ENCODE assay signal across 20 cellular contexts in the genomic region with DNA sequence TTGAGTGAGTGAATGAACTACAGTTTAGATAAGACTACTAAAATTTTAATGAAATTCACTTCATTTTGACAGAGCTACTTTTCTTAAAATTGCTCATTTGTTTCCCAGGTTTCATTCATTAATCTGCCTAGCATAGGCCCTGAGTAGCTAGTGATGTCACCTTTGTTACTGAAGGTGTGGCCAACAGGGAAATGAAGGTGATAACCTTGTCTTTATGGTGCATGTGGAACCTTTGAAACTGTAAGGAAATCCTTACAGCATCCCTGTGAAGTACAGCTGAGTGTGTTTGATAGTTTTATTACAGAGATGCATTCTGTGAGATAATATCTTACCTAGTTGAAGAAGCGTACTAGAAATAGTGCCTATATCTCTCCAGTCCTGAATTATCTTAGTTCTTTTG.
DNase-seq lines count a peak whose midpoint lies in the region; ATAC-seq, FAIRE-seq and TF ChIP-seq lines count a peak whose summit lies in the region.
"Had no signal": no experiment of that assay in that cellular context is flagged by ENCODE, and none has a peak within 500 bp of the region (broad histone marks: within the 10 kb centered on the region; RNA-seq: fewer than 3 reads in every experiment).

No MANE protein-coding gene starts in this region.

- H3K4me3 ChIP-seq in right atrium auricular region (no peak overlapping the region), small intestine (ENCODE audit: low read depth in 1 of 2, low read length in 2 of 2) (no peak overlapping the region)
- H3K4me3 ChIP-seq: BLaER1 had no signal

- peaks cover 0 to 76% of the 10 kb centered on the region in 2 donors for H3K4me1 ChIP-seq in right atrium auricular region
- peaks cover 2 to 4% of the 10 kb centered on the region in 2 donors for H3K4me1 ChIP-seq in small intestine (ENCODE audit: control insufficient read depth in 2 of 2, insufficient read depth in 1 of 2, low read depth in 1 of 2, low read length in 1 of 2)

- 37 to 63% (median 50%) methylated on average over 1 of the region's 1 CpG for WGBS in small intestine, 3 donors

- H3K9me3 ChIP-seq in right atrium auricular region (no peaks in the 10 kb centered on the region), small intestine (ENCODE audit: control insufficient read depth, low read depth) (no peaks in the 10 kb centered on the region)
- H3K9me3 ChIP-seq: BLaER1 had no signal

- no peak for ATAC-seq in HG02759 (IDR thresholded peaks at IDR 0.05; ENCODE audit: unreplicated experiment)
- ATAC-seq in GM18517 (IDR thresholded peaks at IDR 0.05; ENCODE audit: unreplicated experiment) = no peak

- H3K27me3 ChIP-seq in right atrium auricular region = no peaks in the 10 kb centered on the region
- H3K27me3 ChIP-seq in small intestine (ENCODE audit: control insufficient read depth in 2 of 2, insufficient read depth in 2 of 2, low read length in 2 of 2) = no peaks in the 10 kb centered on the region
- H3K27me3 ChIP-seq: BLaER1, foreskin keratinocyte had no signal

- DNase-seq in DMS53 (lab: John Stamatoyannopoulos, UW) = peak; percentile 60
- no peak for DNase-seq in DMS53 treated with DMSO at 0.1 percent for 48 hours (lab: John Stamatoyannopoulos, UW; ENCODE audit: unreplicated experiment)
- peak; percentile 21 for DNase-seq in NCI-H69 (lab: John Stamatoyannopoulos, UW)
- no peak for DNase-seq in right atrium auricular region (ENCODE audit: low spot score)
- peak; percentile 90 for DNase-seq in small intestine
- DNase-seq in NCI-H446 treated with DMSO at 0.1 percent for 48 hours (lab: John Stamatoyannopoulos, UW) = no peak
- DNase-seq: activated CD4-positive, alpha-beta T cell treated with anti-CD3 and anti-CD28 coated beads, Interleukin-2, amount 10 ng/mL, durations not matched to agents 7 days and 5 days; activated CD8-positive, alpha-beta memory T cell treated with anti-CD3 and anti-CD28 coated beads, Interleukin-2, amount 50 U/mL, for 48 hours; activated gamma-delta T cell; cerebellar nuclear complex; foreskin keratinocyte; Kasumi-1; naive B cell; NCI-H1105; posterior cingulate gyrus; stimulated activated CD4-positive, alpha-beta T cell treated with anti-CD3 and anti-CD28 coated beads, Interleukin-4, amount 100 ng/mL, for 24 hours had no signal

- TF ChIP-seq CTCF in right atrium auricular region (IDR thresholded peaks at IDR 0.05) = no peak

- H3K27ac ChIP-seq in right atrium auricular region = peak overlapping the region; percentile 70 to 85
- peak overlapping the region in 1 of 2 donors; percentile 76 for H3K27ac ChIP-seq in small intestine (ENCODE audit: low read depth in 1 of 2, low read length in 1 of 2)
- H3K27ac ChIP-seq: 22Rv1, BLaER1 had no signal

- FAIRE-seq in small intestine (lab: Jason Lieb, UNC) = peak; percentile 44

- H3K36me3 ChIP-seq in right atrium auricular region (no peaks in the 10 kb centered on the region), small intestine (ENCODE audit: control insufficient read depth in 2 of 2, insufficient read depth in 2 of 2, low read length in 2 of 2) (no peaks in the 10 kb centered on the region)
- H3K36me3 ChIP-seq: BLaER1 had no signal

Comparison
In these comparisons a context has a peak if more than half of its experiments do, and no peak if none do; other contexts are left out.
1. DNase-seq: peak in DMS53 (single experiment), NCI-H69 (single experiment) and small intestine (single experiment); none in DMS53 treated with DMSO at 0.1 percent for 48 hours (single experiment), right atrium auricular region (single experiment) and NCI-H446 treated with DMSO at 0.1 percent for 48 hours (single experiment).